6 cellular contexts compared by ENCODE assay signal in genomic region chr1:1018321-1018685, GRCh38. TPM values are rescaled to one million over a fixed set of nuclear protein-coding genes. Genes with fewer than 3 reads are reported as not detected.
"Had no signal": no experiment of that assay in that cellular context is flagged by ENCODE, and none has a peak within 500 bp of the region (broad histone marks: within the 10 kb centered on the region; RNA-seq: fewer than 3 reads in every experiment).

No MANE protein-coding gene starts in this region.

RNA-seq across cellular contexts. Expression of gene HES4, which starts 18.4 kb away (rescaled TPM):
- total RNA-seq: naive thymus-derived CD8-positive, alpha-beta T cell had no signal

RNA-seq across cellular contexts. Expression of gene PERM1, which starts 36.4 kb away (rescaled TPM):
- total RNA-seq: hepatocyte; kidney epithelial cell; naive thymus-derived CD8-positive, alpha-beta T cell; osteoblast had no signal
- polyA plus RNA-seq: naive thymus-derived CD8-positive, alpha-beta T cell had no signal

RNA-seq across cellular contexts. Expression of gene PLEKHN1, which starts 52.0 kb away (rescaled TPM):
- total RNA-seq: left ventricle myocardium inferior, sigmoid colon had no signal
